In genomic region chr3:125582707-125583106, GRCh38 we compare ENCODE assay signal across 12 cellular contexts. TPM values are rescaled to one million over a fixed set of nuclear protein-coding genes. Genes with fewer than 3 reads are reported as not detected.
DNase-seq lines count a peak whose midpoint lies in the region; ATAC-seq and TF ChIP-seq lines count a peak whose summit lies in the region.
"Had no signal": no experiment of that assay in that cellular context is flagged by ENCODE, and none has a peak within 500 bp of the region (broad histone marks: within the 10 kb centered on the region; RNA-seq: fewer than 3 reads in every experiment).

No MANE protein-coding gene starts in this region.

- H3K9me3 ChIP-seq in stomach, result no peaks in the 10 kb centered on the region
- H3K9me3 ChIP-seq: adrenal gland; BLaER1 treated with 17β-estradiol and CSF1 and Interleukin-3, amounts not matched to agents 10 nM and 100 nM; thyroid gland had no signal

- H3K4me3 ChIP-seq in stomach, result no peak overlapping the region
- H3K4me3 ChIP-seq: adrenal gland; BLaER1 treated with 17β-estradiol and CSF1 and Interleukin-3, amounts not matched to agents 10 nM and 100 nM; thyroid gland had no signal

- H3K4me3 Mint-ChIP-seq in activated CD8-positive, alpha-beta T cell treated with anti-CD3 and anti-CD28 coated beads for 36 hours, result no peak overlapping the region
- H3K4me3 Mint-ChIP-seq in activated CD8-positive, alpha-beta T cell treated with anti-CD3 and anti-CD28 coated beads, Interleukin-2, amount 10 ng/mL, durations not matched to agents 7 days and 5 days, result no peak overlapping the region
- H3K4me3 Mint-ChIP-seq in osteocyte (ENCODE audit: unreplicated experiment), result no peak overlapping the region

- no peaks in the 10 kb centered on the region for H3K27me3 ChIP-seq in stomach
- H3K27me3 ChIP-seq: adrenal gland; BLaER1 treated with 17β-estradiol and CSF1 and Interleukin-3, amounts not matched to agents 10 nM and 100 nM; thyroid gland had no signal

- H3K27ac ChIP-seq in stomach, result no peak overlapping the region
- H3K27ac ChIP-seq: adrenal gland; BLaER1 treated with 17β-estradiol and CSF1 and Interleukin-3, amounts not matched to agents 10 nM and 100 nM; thyroid gland had no signal

- POLR2A ChIA-PET in activated CD8-positive, alpha-beta T cell treated with anti-CD3 and anti-CD28 coated beads for 36 hours (lab: Charles Lee), result interaction anchor here (0.9 kb wide), 1 partner anchor 63 kb away, joined by 3 read pairs; no protein-coding TSS in a partner anchor
- POLR2A ChIA-PET in activated CD8-positive, alpha-beta T cell treated with anti-CD3 and anti-CD28 coated beads, Interleukin-2, amount 10 ng/mL, durations not matched to agents 7 days and 5 days (lab: Charles Lee), result no interaction called here

- H3K36me3 Mint-ChIP-seq in activated CD8-positive, alpha-beta T cell treated with anti-CD3 and anti-CD28 coated beads for 36 hours (ENCODE audit: low read depth), result peaks cover 15% of the 10 kb centered on the region
- H3K36me3 Mint-ChIP-seq in activated CD8-positive, alpha-beta T cell treated with anti-CD3 and anti-CD28 coated beads, Interleukin-2, amount 10 ng/mL, durations not matched to agents 7 days and 5 days (ENCODE audit: low read depth), result peaks cover 14% of the 10 kb centered on the region
- peaks cover 28% of the 10 kb centered on the region for H3K36me3 Mint-ChIP-seq in osteocyte (ENCODE audit: unreplicated experiment)

- H3K4me1 Mint-ChIP-seq in activated CD8-positive, alpha-beta T cell treated with anti-CD3 and anti-CD28 coated beads for 36 hours (ENCODE audit: low read depth), result peaks cover 11% of the 10 kb centered on the region
- H3K4me1 Mint-ChIP-seq in activated CD8-positive, alpha-beta T cell treated with anti-CD3 and anti-CD28 coated beads, Interleukin-2, amount 10 ng/mL, durations not matched to agents 7 days and 5 days (ENCODE audit: low read depth), result peaks cover 5% of the 10 kb centered on the region
- H3K4me1 Mint-ChIP-seq in osteocyte (ENCODE audit: unreplicated experiment), result peaks cover 6% of the 10 kb centered on the region

- no peak for TF ChIP-seq POLR2A in stomach (IDR thresholded peaks at IDR 0.05)

- CTCF ChIA-PET in activated CD8-positive, alpha-beta T cell treated with anti-CD3 and anti-CD28 coated beads for 36 hours (lab: Charles Lee), result interaction anchor here (1.5 to 4.4 kb wide), 2 partner anchors 12 to 63 kb away, joined by 4 to 23 read pairs; partner anchors contain the start of gene SNX4
- CTCF ChIA-PET in activated CD8-positive, alpha-beta T cell treated with anti-CD3 and anti-CD28 coated beads, Interleukin-2, amount 10 ng/mL, durations not matched to agents 7 days and 5 days (lab: Charles Lee), result interaction anchor here (0.8 to 2.9 kb wide), 4 partner anchors 9 to 310 kb away, joined by 3 to 6 read pairs (median 5); no protein-coding TSS in a partner anchor

- peak; percentile 64 for ATAC-seq in activated CD8-positive, alpha-beta T cell treated with anti-CD3 and anti-CD28 coated beads for 36 hours
- ATAC-seq in activated CD8-positive, alpha-beta T cell treated with anti-CD3 and anti-CD28 coated beads, Interleukin-2, amount 10 ng/mL, durations not matched to agents 7 days and 5 days, result no peak

- DNase-seq in activated CD8-positive, alpha-beta T cell treated with anti-CD3 and anti-CD28 coated beads for 36 hours, result no peak
- no peak for DNase-seq in activated CD8-positive, alpha-beta T cell treated with anti-CD3 and anti-CD28 coated beads, Interleukin-2, amount 10 ng/mL, durations not matched to agents 7 days and 5 days
- DNase-seq in Kasumi-1 (lab: John Stamatoyannopoulos, UW) (peak; percentile 11 to 22), amniotic epithelial cell (ENCODE audit: low read depth) (peak; percentile 29), osteocyte (ENCODE audit: extremely low spot score, unreplicated experiment) (no peak), stomach (no peak), hypothalamus (lab: John Stamatoyannopoulos, UW) (no peak)
- no peak for DNase-seq in activated T-cell treated with anti-CD3 and anti-CD28 coated beads, Interleukin-2, amount 50 U/mL, for 48 hours
- DNase-seq: adrenal gland, NCI-H345, thyroid gland had no signal

- no peak for TF ChIP-seq EP300 in stomach (IDR thresholded peaks at IDR 0.05)

- peak; percentile 37 for TF ChIP-seq CTCF in activated CD8-positive, alpha-beta T cell treated with anti-CD3 and anti-CD28 coated beads for 36 hours (IDR thresholded peaks at IDR 0.05)
- peak; percentile 24 for TF ChIP-seq CTCF in osteocyte (IDR thresholded peaks at IDR 0.05)
- no peak for TF ChIP-seq CTCF in stomach (IDR thresholded peaks at IDR 0.05)

- H3K27ac Mint-ChIP-seq in activated CD8-positive, alpha-beta T cell treated with anti-CD3 and anti-CD28 coated beads for 36 hours, result no peak overlapping the region
- no peak overlapping the region for H3K27ac Mint-ChIP-seq in activated CD8-positive, alpha-beta T cell treated with anti-CD3 and anti-CD28 coated beads, Interleukin-2, amount 10 ng/mL, durations not matched to agents 7 days and 5 days
- H3K27ac Mint-ChIP-seq in osteocyte (ENCODE audit: unreplicated experiment), result no peak overlapping the region

- intact Hi-C loops in activated CD8-positive, alpha-beta T cell treated with anti-CD3 and anti-CD28 coated beads for 36 hours (cut with micrococcal nuclease), result loop anchor here (10.0 kb wide), 2 partner anchors 148 to 818 kb away; no protein-coding TSS in a partner anchor
- intact Hi-C loops in stomach (cut with DNase I; ENCODE audit: low total_unique reads), result no loop called here

- H3K27me3 Mint-ChIP-seq in activated CD8-positive, alpha-beta T cell treated with anti-CD3 and anti-CD28 coated beads for 36 hours, result no peaks in the 10 kb centered on the region
- H3K27me3 Mint-ChIP-seq in activated CD8-positive, alpha-beta T cell treated with anti-CD3 and anti-CD28 coated beads, Interleukin-2, amount 10 ng/mL, durations not matched to agents 7 days and 5 days (ENCODE audit: low read depth), result no peaks in the 10 kb centered on the region
- no peaks in the 10 kb centered on the region for H3K27me3 Mint-ChIP-seq in osteocyte (ENCODE audit: unreplicated experiment)

- no peaks in the 10 kb centered on the region for H3K9me3 Mint-ChIP-seq in activated CD8-positive, alpha-beta T cell treated with anti-CD3 and anti-CD28 coated beads for 36 hours
- H3K9me3 Mint-ChIP-seq in activated CD8-positive, alpha-beta T cell treated with anti-CD3 and anti-CD28 coated beads, Interleukin-2, amount 10 ng/mL, durations not matched to agents 7 days and 5 days (ENCODE audit: insufficient read depth), result no peaks in the 10 kb centered on the region
- H3K9me3 Mint-ChIP-seq in osteocyte (ENCODE audit: unreplicated experiment), result no peaks in the 10 kb centered on the region

- peaks cover 6 to 60% (median 50%) of the 10 kb centered on the region in 4 donors for H3K36me3 ChIP-seq in stomach

- peaks cover 0 to 18% (median 9%) of the 10 kb centered on the region in 4 donors for H3K4me1 ChIP-seq in stomach

RNA-seq across cellular contexts. Expression of gene OSBPL11, which starts 12.6 kb away (rescaled TPM):
- total RNA-seq in activated CD8-positive, alpha-beta T cell treated with anti-CD3 and anti-CD28 coated beads for 36 hours, result 1 to 10 TPM; 9.4 to 10.0 TPM
- 10 to 100 TPM; 13.2 to 13.7 TPM for total RNA-seq in activated CD8-positive, alpha-beta T cell treated with anti-CD3 and anti-CD28 coated beads, Interleukin-2, amount 10 ng/mL, durations not matched to agents 7 days and 5 days
- total RNA-seq in osteocyte (14.0 and 14.4 TPM in 2 replicates), stomach (10 to 100 TPM in 2 of 5 donors, 1 to 10 TPM in 3; 2.9 to 29.9 (median 9.0) TPM)
- polyA plus RNA-seq in stomach, result 1 to 10 TPM; 2.9 to 4.9 (median 4.4) TPM

Comparison
In these comparisons a context has a peak if more than half of its experiments do, and no peak if none do; other contexts are left out.
1. DNase-seq: peak in Kasumi-1 (2 of 2) and amniotic epithelial cell (single experiment); none in activated CD8-positive, alpha-beta T cell treated with anti-CD3 and anti-CD28 coated beads for 36 hours (single experiment), activated CD8-positive, alpha-beta T cell treated with anti-CD3 and anti-CD28 coated beads, Interleukin-2, amount 10 ng/mL, durations not matched to agents 7 days and 5 days (single experiment), osteocyte (single experiment), stomach (single experiment), hypothalamus (0 of 51) and activated T-cell treated with anti-CD3 and anti-CD28 coated beads, Interleukin-2, amount 50 U/mL, for 48 hours (0 of 2).
2. CTCF ChIP-seq: peak in activated CD8-positive, alpha-beta T cell treated with anti-CD3 and anti-CD28 coated beads for 36 hours (single experiment) and osteocyte (single experiment); none in stomach (0 of 7).